Comparison of ENCODE assay signal across 1 cellular context in genomic region chr5:124662261-124662781, GRCh38.
TF ChIP-seq lines count a peak whose summit lies in the region.

No MANE protein-coding gene starts in this region.

TF ChIP-seq in HepG2, 621 proteins besides CTCF, POLR2A, EP300 and RAD21 (continued from another document):
- no peak for TF ChIP-seq ZNF18 (CRISPR knock-in tag; IDR thresholded peaks at IDR 0.05; ENCODE audit: insufficient replicate concordance)
- no peak for TF ChIP-seq FOXA3 (CRISPR knock-in tag; IDR thresholded peaks at IDR 0.05)
- TF ChIP-seq HNF4A (CRISPR knock-in tag; IDR thresholded peaks at IDR 0.05) = 0 out of 2 replicates have a peak, but pooled peaks have one; percentile 8
- no peak for TF ChIP-seq SMARCE1 (IDR thresholded peaks at IDR 0.05; ENCODE audit: borderline replicate concordance)
- TF ChIP-seq PAXIP1 (CRISPR knock-in tag; conservative IDR thresholded peaks at IDR 0.05) = no peak
- no peak for TF ChIP-seq PTBP1 (IDR thresholded peaks at IDR 0.05; ENCODE audit: low read depth, low read length, poor library complexity, severe bottlenecking)
- TF ChIP-seq ZNF10 (CRISPR knock-in tag; IDR thresholded peaks at IDR 0.05; ENCODE audit: borderline replicate concordance, low read depth) = no peak
- no peak for TF ChIP-seq ETV6 (CRISPR knock-in tag; conservative IDR thresholded peaks at IDR 0.05)
- TF ChIP-seq, protein P1, sequence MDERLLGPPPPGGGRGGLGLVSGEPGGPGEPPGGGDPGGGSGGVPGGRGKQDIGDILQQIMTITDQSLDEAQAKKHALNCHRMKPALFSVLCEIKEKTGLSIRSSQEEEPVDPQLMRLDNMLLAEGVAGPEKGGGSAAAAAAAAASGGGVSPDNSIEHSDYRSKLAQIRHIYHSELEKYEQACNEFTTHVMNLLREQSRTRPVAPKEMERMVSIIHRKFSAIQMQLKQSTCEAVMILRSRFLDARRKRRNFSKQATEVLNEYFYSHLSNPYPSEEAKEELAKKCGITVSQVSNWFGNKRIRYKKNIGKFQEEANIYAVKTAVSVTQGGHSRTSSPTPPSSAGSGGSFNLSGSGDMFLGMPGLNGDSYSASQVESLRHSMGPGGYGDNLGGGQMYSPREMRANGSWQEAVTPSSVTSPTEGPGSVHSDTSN (CRISPR knock-in tag; IDR thresholded peaks at IDR 0.05) = peak; percentile 52
- TF ChIP-seq, protein P2, sequence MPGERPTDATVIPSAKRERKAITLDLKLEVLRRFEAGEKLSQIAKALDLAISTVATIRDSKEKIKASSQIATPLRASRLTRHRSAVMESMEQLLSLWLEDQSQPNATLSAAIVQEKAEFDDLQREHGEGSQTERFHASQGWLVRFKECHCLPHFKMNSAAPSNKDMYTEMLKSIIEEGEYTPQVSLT (CRISPR knock-in tag; IDR thresholded peaks at IDR 0.05; ENCODE audit: borderline replicate concordance, low read depth) = no peak
- TF ChIP-seq RNF2 (conservative IDR thresholded peaks at IDR 0.05; ENCODE audit: low read depth) = no peak
- no peak for TF ChIP-seq HOXA3 (CRISPR knock-in tag; IDR thresholded peaks at IDR 0.05)
- no peak for TF ChIP-seq ZNF280D (CRISPR knock-in tag; IDR thresholded peaks at IDR 0.05)
- no peak for TF ChIP-seq TARDBP (CRISPR knock-in tag; IDR thresholded peaks at IDR 0.05)
- no peak for TF ChIP-seq TFDP1 (CRISPR knock-in tag; IDR thresholded peaks at IDR 0.05; ENCODE audit: borderline replicate concordance)
- peak; percentile 98 for TF ChIP-seq HOXD1 (CRISPR knock-in tag; IDR thresholded peaks at IDR 0.05)
- no peak for TF ChIP-seq HOXA7 (CRISPR knock-in tag; IDR thresholded peaks at IDR 0.05)
- TF ChIP-seq PCBP1 (IDR thresholded peaks at IDR 0.05; ENCODE audit: borderline replicate concordance, low read depth, low read length) = no peak
